Comparison of ENCODE assay signal across 13 cellular contexts in the genomic region with DNA sequence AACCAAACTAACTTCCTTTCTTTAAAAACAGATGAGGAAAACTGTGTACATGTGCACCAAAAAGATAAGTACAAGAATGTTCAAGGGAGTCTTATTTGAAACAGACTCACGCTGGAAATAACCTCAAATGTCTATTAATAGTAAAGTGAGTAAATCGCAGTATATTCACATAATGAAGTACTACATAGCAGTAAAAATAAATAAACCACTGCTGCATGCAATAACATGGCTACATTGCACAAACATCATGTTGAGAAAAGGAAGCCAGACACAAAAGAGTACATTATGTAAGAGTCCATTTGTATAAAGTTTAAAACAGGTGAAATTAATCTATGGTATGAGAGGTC. TPM values are rescaled to one million over a fixed set of nuclear protein-coding genes. Genes with fewer than 3 reads are reported as not detected.
DNase-seq lines count a peak whose midpoint lies in the region; ATAC-seq and TF ChIP-seq lines count a peak whose summit lies in the region.
"Had no signal": no experiment of that assay in that cellular context is flagged by ENCODE, and none has a peak within 500 bp of the region (broad histone marks: within the 10 kb centered on the region; RNA-seq: fewer than 3 reads in every experiment).

No MANE protein-coding gene starts in this region.

- peak overlapping the region; percentile 92 for H3K27ac ChIP-seq in DOHH2 (ENCODE audit: low read depth, low read length)
- H3K27ac ChIP-seq in foreskin keratinocyte, result no peak overlapping the region
- H3K27ac ChIP-seq: ovary, VCaP had no signal

- peak overlapping the region; percentile 97 for H3K4me2 ChIP-seq in DOHH2 (ENCODE audit: low read length)

- H3F3A ChIP-seq in DOHH2 (ENCODE audit: control insufficient read depth, insufficient read depth), result peaks cover 32% of the 10 kb centered on the region

- H3K9me3 ChIP-seq in DOHH2 (ENCODE audit: control insufficient read depth, insufficient read depth, low read length), result no peaks in the 10 kb centered on the region
- H3K9me3 ChIP-seq: ovary had no signal

- H4K20me1 ChIP-seq in DOHH2 (ENCODE audit: control insufficient read depth, insufficient read depth, low read depth, low read length), result no peaks in the 10 kb centered on the region

- no peak for TF ChIP-seq CTCF in DOHH2 (IDR thresholded peaks at IDR 0.05; ENCODE audit: low read depth, low read length, poor library complexity, severe bottlenecking)
- TF ChIP-seq CTCF in fibroblast of pulmonary artery (IDR thresholded peaks at IDR 0.05; ENCODE audit: low read length, missing control alignments), result no peak
- no peak for TF ChIP-seq CTCF in foreskin keratinocyte (conservative IDR thresholded peaks at IDR 0.05)

- H3K4me1 ChIP-seq in DOHH2 (ENCODE audit: control insufficient read depth, low read length) (peaks cover 81% of the 10 kb centered on the region), foreskin keratinocyte (peaks cover 24% of the 10 kb centered on the region)

- intact Hi-C loops in head of caudate nucleus (cut with DNase I), result no loop called here

- H3K36me3 ChIP-seq in DOHH2 (ENCODE audit: control insufficient read depth, low read length), result peaks cover 24% of the 10 kb centered on the region
- H3K36me3 ChIP-seq: ovary had no signal

- no peak for ATAC-seq in foreskin keratinocyte

- DNase-seq in AG08396 (ENCODE audit: low spot score) (peak; percentile 45), SKM-1 (lab: John Stamatoyannopoulos, UW; ENCODE audit: unreplicated experiment) (peak; percentile 71), fibroblast of pulmonary artery (ENCODE audit: low read depth) (peak; percentile 35), foreskin keratinocyte (no peak), SK-N-DZ (ENCODE audit: low spot score) (no peak), head of caudate nucleus (no peak)
- DNase-seq in activated CD8-positive, alpha-beta memory T cell treated with anti-CD3 and anti-CD28 coated beads, Interleukin-2, amount 50 U/mL, for 48 hours, result no peak
- DNase-seq: activated effector memory CD4-positive, alpha-beta T cell treated with Interleukin-2 at 50 U/mL for 16 hours; COR-L47; GOT3; ovary had no signal

- no peaks in the 10 kb centered on the region for H3K9me2 ChIP-seq in DOHH2 (replicated peaks; ENCODE audit: control insufficient read depth, low read length)

- H3K4me3 ChIP-seq in DOHH2 (ENCODE audit: low read length) (peak overlapping the region; percentile 83), fibroblast of pulmonary artery (replicated peaks; ENCODE audit: low read depth, low read length) (no peak overlapping the region)
- H3K4me3 ChIP-seq: ovary had no signal

- H3K27me3 ChIP-seq in DOHH2 (ENCODE audit: control insufficient read depth, low read length) (no peaks in the 10 kb centered on the region), foreskin keratinocyte (no peaks in the 10 kb centered on the region)
- H3K27me3 ChIP-seq: ovary had no signal

- H3K79me2 ChIP-seq in DOHH2 (ENCODE audit: control insufficient read depth, low read length), result peaks cover 31% of the 10 kb centered on the region

RNA-seq across cellular contexts. Expression of a gene that starts 5.3 kb away (rescaled TPM):
- 13.3 and 17.2 TPM in 2 replicates for total RNA-seq in foreskin keratinocyte
- polyA plus RNA-seq in foreskin keratinocyte, result 9.7 and 12.7 TPM in 2 replicates
- polyA plus RNA-seq in SK-N-DZ (2014; cell fraction: cytosol; rRNA removed), result not detected in 2 replicates
- 0.11 TPM in 1 of 2 replicates, not detected in the other for polyA plus RNA-seq in SK-N-DZ (2014; cell fraction: nucleus; rRNA removed)

RNA-seq across cellular contexts. Expression of a gene that starts 21.8 kb away (rescaled TPM):
- total RNA-seq in foreskin keratinocyte, result 0.28 and 0.48 TPM in 2 replicates
- 0.49 and 0.50 TPM in 2 replicates for polyA plus RNA-seq in foreskin keratinocyte
- not detected in 2 replicates for polyA plus RNA-seq in SK-N-DZ (2014; cell fraction: cytosol; rRNA removed)
- not detected in 2 replicates for polyA plus RNA-seq in SK-N-DZ (2014; cell fraction: nucleus; rRNA removed)

Comparison
In these comparisons a context has a peak if more than half of its experiments do, and no peak if none do; other contexts are left out.
1. DNase-seq: peak in AG08396 (single experiment), SKM-1 (single experiment) and fibroblast of pulmonary artery (single experiment); none in activated CD8-positive, alpha-beta memory T cell treated with anti-CD3 and anti-CD28 coated beads, Interleukin-2, amount 50 U/mL, for 48 hours (single experiment), foreskin keratinocyte (0 of 2), SK-N-DZ (single experiment) and head of caudate nucleus (0 of 42).